ENCODE assay signal across 16 cellular contexts in the genomic region with DNA sequence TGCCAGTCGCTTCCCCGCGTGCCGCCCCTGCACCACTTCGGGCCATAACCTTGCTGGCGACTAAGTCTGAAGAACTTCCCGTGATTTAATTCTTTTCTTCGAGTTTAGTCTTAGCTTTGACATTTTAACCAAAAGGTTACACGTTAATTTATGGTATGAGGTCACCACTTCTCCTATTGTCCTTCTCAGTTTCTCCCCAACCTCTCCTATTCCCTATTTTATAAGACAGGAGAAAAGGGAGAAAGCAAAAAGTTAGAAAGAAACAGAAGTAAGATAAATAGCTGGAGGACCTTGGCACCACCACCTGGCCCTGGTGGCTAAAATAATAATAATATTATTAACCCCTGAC.
A peak's percentile ranks its signal among the peaks of the same experiment; 100 is the strongest.
DNase-seq lines count a peak whose midpoint lies in the region; ATAC-seq and TF ChIP-seq lines count a peak whose summit lies in the region.
"Had no signal": no experiment of that assay in that cellular context is flagged by ENCODE, and none has a peak within 500 bp of the region (broad histone marks: within the 10 kb centered on the region; RNA-seq: fewer than 3 reads in every experiment).

No MANE protein-coding gene starts in this region.

- peaks cover 58% of the 10 kb centered on the region for H3K27me3 ChIP-seq in HUES64 (ENCODE audit: insufficient read depth, low read length)
- peaks cover 52% of the 10 kb centered on the region for H3K27me3 ChIP-seq in endodermal cell (ENCODE audit: control insufficient read depth, insufficient read depth, low read length, poor library complexity, severe bottlenecking)
- peaks cover 31% of the 10 kb centered on the region for H3K27me3 ChIP-seq in neural cell (ENCODE audit: insufficient read depth, low read depth, low read length)
- H3K27me3 ChIP-seq in spleen (replicated peaks in 1 of 7) = peaks cover 0 to 45% (median 11%) of the 10 kb centered on the region in 7 donors
- peaks cover 42% of the 10 kb centered on the region for H3K27me3 ChIP-seq in CD4-positive, alpha-beta T cell (ENCODE audit: control insufficient read depth, insufficient read depth, low read length)
- H3K27me3 ChIP-seq: body of pancreas had no signal

- H3K9me2 ChIP-seq in neural cell (ENCODE audit: insufficient read depth, low read length) = no peaks in the 10 kb centered on the region

- no peak overlapping the region for H3K4me2 ChIP-seq in neural cell (ENCODE audit: low read length)

- H3K27ac Mint-ChIP-seq in endodermal cell = no peak overlapping the region
- H3K27ac Mint-ChIP-seq in CD4-positive, alpha-beta T cell = no peak overlapping the region

- no peaks in the 10 kb centered on the region for H3K36me3 ChIP-seq in HUES64 (ENCODE audit: insufficient read depth, low read length)
- no peaks in the 10 kb centered on the region for H3K36me3 ChIP-seq in endodermal cell (ENCODE audit: control insufficient read depth, insufficient read depth, low read length)
- H3K36me3 ChIP-seq in neural cell (ENCODE audit: insufficient read depth, low read length) = no peaks in the 10 kb centered on the region
- H3K36me3 ChIP-seq in spleen = no peaks in the 10 kb centered on the region
- H3K36me3 ChIP-seq: left lung had no signal

- H2AFZ ChIP-seq in neural cell (ENCODE audit: low read depth, low read length) = no peak overlapping the region

- no peaks in the 10 kb centered on the region for H4K20me1 ChIP-seq in neural cell (ENCODE audit: insufficient read depth)

- POLR2A ChIA-PET in AG04449 (lab: Yijun Ruan, JAX) = no interaction called here
- POLR2A ChIA-PET in CD4-positive, alpha-beta T cell (lab: Charles Lee) = no interaction called here

- CTCF ChIA-PET in AG04449 (lab: Yijun Ruan, JAX) = interaction anchor here (0.6 to 2.8 kb wide), 5 partner anchors 84 to 480 kb away, joined by 3 to 22 read pairs (median 3); a partner anchor contains a TSS
- CTCF ChIA-PET in CD4-positive, alpha-beta T cell (lab: Charles Lee) = no interaction called here

- H3K9me3 ChIP-seq in HUES64 (ENCODE audit: insufficient read depth, low read depth, low read length) = no peaks in the 10 kb centered on the region
- H3K9me3 ChIP-seq in endodermal cell (ENCODE audit: control insufficient read depth, low read length) = no peaks in the 10 kb centered on the region
- no peaks in the 10 kb centered on the region for H3K9me3 ChIP-seq in neural cell (ENCODE audit: low read length)
- no peaks in the 10 kb centered on the region for H3K9me3 ChIP-seq in spleen
- H3K9me3 ChIP-seq in CD4-positive, alpha-beta T cell (ENCODE audit: control insufficient read depth, low read length) = no peaks in the 10 kb centered on the region
- H3K9me3 ChIP-seq: body of pancreas, left lung had no signal

- no peak for ATAC-seq in CD4-positive, alpha-beta T cell (ENCODE audit: poor library complexity)
- ATAC-seq in GM21390 (IDR thresholded peaks at IDR 0.05; ENCODE audit: unreplicated experiment) = no peak
- ATAC-seq: body of pancreas, K562, left lung, Panc1 had no signal

- no peaks in the 10 kb centered on the region for H3K36me3 Mint-ChIP-seq in endodermal cell (ENCODE audit: low read depth)
- H3K36me3 Mint-ChIP-seq in CD4-positive, alpha-beta T cell (ENCODE audit: low read depth) = no peaks in the 10 kb centered on the region

- H3K9me3 Mint-ChIP-seq in endodermal cell = no peaks in the 10 kb centered on the region
- H3K9me3 Mint-ChIP-seq in CD4-positive, alpha-beta T cell = no peaks in the 10 kb centered on the region

- H3K4me3 Mint-ChIP-seq in endodermal cell = peak overlapping the region; percentile 42
- H3K4me3 Mint-ChIP-seq in CD4-positive, alpha-beta T cell = no peak overlapping the region

- TF ChIP-seq POLR2A in spleen (IDR thresholded peaks at IDR 0.05) = no peak

- H3K4me3 ChIP-seq in AG04449 (ENCODE audit: low read depth, low read length) = peak overlapping the region; percentile 36
- 0 out of 2 replicates have a peak overlapping the region, but pooled peaks have one; percentile 40 for H3K4me3 ChIP-seq in HUES64 (ENCODE audit: low read length)
- H3K4me3 ChIP-seq in endodermal cell (ENCODE audit: low read length) = no peak overlapping the region
- H3K4me3 ChIP-seq in neural cell (ENCODE audit: low read length) = peak overlapping the region; percentile 54
- H3K4me3 ChIP-seq in spleen = peak overlapping the region in 3 of 8 donors; percentile 3 to 46 (median 10)
- H3K4me3 ChIP-seq: body of pancreas, K562, left lung had no signal

- DNase-seq in AG04449 (ENCODE audit: low read depth, low spot score) (no peak), endodermal cell (no peak), spleen (no peak), GOT3 (lab: John Stamatoyannopoulos, UW) (no peak)
- DNase-seq in CD4-positive, alpha-beta T cell = no peak
- DNase-seq: activated gamma-delta T cell treated with Interleukin-2 at 50 U/mL for 16 hours; body of pancreas; NCI-H2107; NCI-H774; stimulated activated CD4-positive, alpha-beta T cell treated with anti-CD3 and anti-CD28 coated beads, Interleukin-2, amount 100 ng/mL, for 48 hours had no signal

- H3K9ac ChIP-seq in HUES64 (ENCODE audit: low read depth, low read length) (no peak overlapping the region), endodermal cell (ENCODE audit: extremely low read depth, low read length, poor library complexity, severe bottlenecking) (no peak overlapping the region), neural cell (ENCODE audit: low read length) (no peak overlapping the region)

- H3K4me1 Mint-ChIP-seq in endodermal cell = peaks cover 5% of the 10 kb centered on the region
- H3K4me1 Mint-ChIP-seq in CD4-positive, alpha-beta T cell (ENCODE audit: low read depth) = peaks cover 11% of the 10 kb centered on the region

- H3K27ac ChIP-seq in HUES64 (ENCODE audit: low read depth, low read length) (no peak overlapping the region), endodermal cell (ENCODE audit: low read depth, low read length) (no peak overlapping the region), neural cell (ENCODE audit: low read length) (no peak overlapping the region), spleen (no peak overlapping the region)
- no peak overlapping the region for H3K27ac ChIP-seq in CD4-positive, alpha-beta T cell (ENCODE audit: low read depth, low read length)
- H3K27ac ChIP-seq: body of pancreas, left lung had no signal

- no peak for TF ChIP-seq RAD21 in neural cell (conservative IDR thresholded peaks at IDR 0.05)

- no peak for TF ChIP-seq EP300 in neural cell (conservative IDR thresholded peaks at IDR 0.05; ENCODE audit: poor library complexity, severe bottlenecking)

- no peak for TF ChIP-seq CTCF in AG04449 (IDR thresholded peaks at IDR 0.05; ENCODE audit: insufficient read depth, low read length, missing control alignments)
- TF ChIP-seq CTCF in endodermal cell (conservative IDR thresholded peaks at IDR 0.05) = no peak
- no peak for TF ChIP-seq CTCF in neural cell (IDR thresholded peaks at IDR 0.05; ENCODE audit: poor library complexity, severe bottlenecking)
- TF ChIP-seq CTCF in spleen (IDR thresholded peaks at IDR 0.05 in 8 of 11, conservative IDR thresholded peaks at IDR 0.05 in 3 of 11) = no peak
- no peak for TF ChIP-seq CTCF in CD4-positive, alpha-beta T cell (IDR thresholded peaks at IDR 0.05)

- no peaks in the 10 kb centered on the region for H3F3A ChIP-seq in neural cell (ENCODE audit: insufficient read depth, low read length, poor library complexity, severe bottlenecking)

- intact Hi-C loops in spleen (cut with DNase I; ENCODE audit: low total_unique reads) = no loop called here
- intact Hi-C loops in CD4-positive, alpha-beta T cell (cut with DNase I, micrococcal nuclease) = loop anchor here (10.0 kb wide), 2 partner anchors 183 to 1133 kb away; no protein-coding TSS in a partner anchor

- H3K4me1 ChIP-seq in HUES64 (ENCODE audit: insufficient read depth, low read length) (no peaks in the 10 kb centered on the region), endodermal cell (ENCODE audit: control insufficient read depth, insufficient read depth, low read length) (no peaks in the 10 kb centered on the region), spleen (peaks cover 0 to 31% (median 16%) of the 10 kb centered on the region in 6 donors)
- H3K4me1 ChIP-seq: body of pancreas, left lung had no signal

- 69% methylated on average over 8 of the region's 9 CpGs for WGBS in HUES64
- WGBS in endodermal cell (ENCODE audit: insufficient coverage in 1 of 2, insufficient read length in 1 of 2), 2 experiments = 68 to 74% methylated on average over 8 to 9 of the region's 9 CpGs
- WGBS in spleen, 5 donors = 7 to 21% (median 12%) methylated on average over 3 to 9 of the region's 9 CpGs

- H3K27me3 Mint-ChIP-seq in endodermal cell (ENCODE audit: insufficient read depth) = peaks cover 57% of the 10 kb centered on the region
- H3K27me3 Mint-ChIP-seq in CD4-positive, alpha-beta T cell = peaks cover 78% of the 10 kb centered on the region

- H3K79me2 ChIP-seq in neural cell (replicated peaks; ENCODE audit: insufficient read depth, low read length) = no peaks in the 10 kb centered on the region

TF ChIP-seq in neural cell, 6 proteins besides CTCF, POLR2A, EP300 and RAD21 (continues in another document):
- no peak for TF ChIP-seq MXI1 (conservative IDR thresholded peaks at IDR 0.05; ENCODE audit: poor library complexity, severe bottlenecking)
- TF ChIP-seq TAF1 (IDR thresholded peaks at IDR 0.05; ENCODE audit: low read depth) = no peak
- TF ChIP-seq SMC3 (conservative IDR thresholded peaks at IDR 0.05; ENCODE audit: poor library complexity) = no peak
- TF ChIP-seq POLR2AphosphoS5 (IDR thresholded peaks at IDR 0.05) = no peak
- no peak for TF ChIP-seq EZH2 (IDR thresholded peaks at IDR 0.05; ENCODE audit: borderline replicate concordance, insufficient read depth, low read length, poor library complexity, severe bottlenecking)
